Comparison of ENCODE assay signal across 10 cellular contexts in the genomic region with DNA sequence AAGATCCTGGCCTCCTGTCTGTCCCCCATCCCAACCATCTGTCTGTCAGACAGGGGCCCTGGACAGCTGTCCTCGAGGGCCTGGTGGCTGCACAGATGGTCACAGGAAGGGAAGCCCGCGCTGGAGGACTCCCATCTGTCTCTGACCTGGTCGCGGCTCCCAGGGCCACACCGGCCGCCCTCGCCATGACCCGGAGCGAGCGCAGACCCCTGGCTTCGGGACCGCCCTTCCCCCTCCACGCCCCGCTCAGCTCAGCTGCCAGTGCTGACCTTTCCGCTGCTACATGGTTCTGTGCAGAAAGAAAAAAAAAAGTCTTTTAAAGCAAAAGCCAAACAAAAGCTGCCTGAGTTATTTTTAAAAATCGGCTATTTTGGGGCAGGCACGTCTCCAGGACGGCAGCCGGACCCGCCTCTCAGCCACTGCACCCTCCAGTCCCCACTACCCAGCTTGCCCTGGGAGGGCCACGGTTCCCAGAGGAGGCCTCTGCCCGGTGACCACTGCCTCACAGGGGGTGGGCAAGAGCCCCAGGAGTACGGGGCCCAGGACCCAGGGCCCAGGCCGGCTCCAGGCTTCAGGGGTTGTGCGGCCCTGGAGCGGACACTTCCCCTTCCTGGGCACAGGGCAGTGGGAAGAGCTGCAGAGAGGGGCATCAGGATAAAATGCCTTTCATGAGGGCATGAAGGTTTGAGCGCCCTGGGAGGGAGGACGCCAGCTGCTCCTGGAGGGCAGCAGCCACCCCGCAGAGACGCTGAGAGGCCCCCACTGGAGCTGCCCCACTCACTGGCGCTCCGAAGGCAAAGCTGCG. TPM values are rescaled to one million over a fixed set of nuclear protein-coding genes. Genes with fewer than 3 reads are reported as not detected.
A peak's percentile ranks its signal among the peaks of the same experiment; 100 is the strongest.
DNase-seq lines count a peak whose midpoint lies in the region; ATAC-seq, FAIRE-seq and TF ChIP-seq lines count a peak whose summit lies in the region.
"Had no signal": no experiment of that assay in that cellular context is flagged by ENCODE, and none has a peak within 500 bp of the region (broad histone marks: within the 10 kb centered on the region; RNA-seq: fewer than 3 reads in every experiment).

No MANE protein-coding gene starts in this region.

- no peak overlapping the region for H3K4me3 ChIP-seq in cardiac fibroblast (replicated peaks in 1 of 2; ENCODE audit: low read depth in 2 of 2, low read length in 2 of 2)
- H3K4me3 ChIP-seq in right lobe of liver = no peak overlapping the region
- H3K4me3 ChIP-seq in Karpas-422 (ENCODE audit: low read length) = no peak overlapping the region

- intact Hi-C loops in right lobe of liver (cut with DNase I) = loop anchor here in 1 of 2 donors (10.0 kb wide), 1 partner anchor 52 kb away; the partner anchor contains the start of gene ADRM1
- intact Hi-C loops in activated CD4-positive, alpha-beta T cell treated with anti-CD3 and anti-CD28 coated beads, Interleukin-2, amount 10 ng/mL, durations not matched to agents 24 days and 14 days (cut with micrococcal nuclease) = no loop called here

- no peak overlapping the region for H3K4me2 ChIP-seq in Karpas-422 (ENCODE audit: low read depth, low read length, poor library complexity, severe bottlenecking)

- H3K27me3 Mint-ChIP-seq in stimulated activated memory B cell treated with anti-CD40 and anti-IgM and Interleukin-4, amounts not matched to agents 10 μg/mL and 1 μg/mL and 100 μg/mL, for 72 hours = no peaks in the 10 kb centered on the region
- H3K27me3 Mint-ChIP-seq in activated CD4-positive, alpha-beta T cell treated with anti-CD3 and anti-CD28 coated beads, Interleukin-2, amount 10 ng/mL, durations not matched to agents 24 days and 14 days = no peaks in the 10 kb centered on the region

- CTCF ChIA-PET in GM10248 (lab: Yijun Ruan, JAX) = interaction anchor here (2.1 kb wide), 1 partner anchor 26 kb away, joined by 8 read pairs; no protein-coding TSS in a partner anchor

- no peaks in the 10 kb centered on the region for H3K27me3 ChIP-seq in right lobe of liver
- no peaks in the 10 kb centered on the region for H3K27me3 ChIP-seq in Karpas-422 (ENCODE audit: low read length)

- H3K4me3 Mint-ChIP-seq in stimulated activated memory B cell treated with anti-CD40 and anti-IgM and Interleukin-4, amounts not matched to agents 10 μg/mL and 1 μg/mL and 100 μg/mL, for 72 hours = no peak overlapping the region
- H3K4me3 Mint-ChIP-seq in activated CD4-positive, alpha-beta T cell treated with anti-CD3 and anti-CD28 coated beads, Interleukin-2, amount 10 ng/mL, durations not matched to agents 24 days and 14 days = no peak overlapping the region

- no peak overlapping the region for H3K9ac ChIP-seq in Karpas-422 (ENCODE audit: low read length)

- DNase-seq in HTR-8/SVneo (ENCODE audit: insufficient read length, low spot score) (no peak), cardiac fibroblast (ENCODE audit: low read depth in 2 of 2) (peak; percentile 33 to 41), right lobe of liver (peak in 1 of 3 donors; percentile 34), GM10248 (ENCODE audit: extremely low spot score) (no peak), Karpas-422 (no peak)
- DNase-seq in activated CD4-positive, alpha-beta T cell treated with anti-CD3 and anti-CD28 coated beads, Interleukin-2, amount 10 ng/mL, durations not matched to agents 24 days and 14 days = no peak
- DNase-seq: MM.1S, SIG-M5 had no signal

- peaks cover 0 to 5% (median 0%) of the 10 kb centered on the region in 4 donors for H3K36me3 ChIP-seq in right lobe of liver
- H3K36me3 ChIP-seq in Karpas-422 (ENCODE audit: insufficient read depth, low read length) = no peaks in the 10 kb centered on the region

- no peaks in the 10 kb centered on the region for H3K36me3 Mint-ChIP-seq in stimulated activated memory B cell treated with anti-CD40 and anti-IgM and Interleukin-4, amounts not matched to agents 10 μg/mL and 1 μg/mL and 100 μg/mL, for 72 hours
- H3K36me3 Mint-ChIP-seq in activated CD4-positive, alpha-beta T cell treated with anti-CD3 and anti-CD28 coated beads, Interleukin-2, amount 10 ng/mL, durations not matched to agents 24 days and 14 days (ENCODE audit: low read depth) = no peaks in the 10 kb centered on the region

- no peak overlapping the region for H2AFZ ChIP-seq in Karpas-422 (ENCODE audit: low read length)

- TF ChIP-seq POLR2A in right lobe of liver (IDR thresholded peaks at IDR 0.05) = no peak

- peaks cover 6% of the 10 kb centered on the region for H3K4me1 Mint-ChIP-seq in stimulated activated memory B cell treated with anti-CD40 and anti-IgM and Interleukin-4, amounts not matched to agents 10 μg/mL and 1 μg/mL and 100 μg/mL, for 72 hours
- no peaks in the 10 kb centered on the region for H3K4me1 Mint-ChIP-seq in activated CD4-positive, alpha-beta T cell treated with anti-CD3 and anti-CD28 coated beads, Interleukin-2, amount 10 ng/mL, durations not matched to agents 24 days and 14 days

- FAIRE-seq in HTR-8/SVneo (lab: Jason Lieb, UNC) = peak; percentile 62

- H3K27ac ChIP-seq in right lobe of liver (peak overlapping the region; percentile 62 to 66 (median 63)), Karpas-422 (ENCODE audit: low read length) (no peak overlapping the region)

- H3K79me2 ChIP-seq in Karpas-422 (ENCODE audit: low read length) = no peaks in the 10 kb centered on the region

- H4K20me1 ChIP-seq in Karpas-422 (ENCODE audit: insufficient read depth, low read depth, low read length) = peaks cover 22% of the 10 kb centered on the region; the same call in 1 of the 2 replicates

- no peak for ATAC-seq in right lobe of liver
- ATAC-seq in stimulated activated memory B cell treated with anti-CD40 and anti-IgM and Interleukin-4, amounts not matched to agents 10 μg/mL and 1 μg/mL and 100 μg/mL, for 72 hours = no peak
- no peak for ATAC-seq in HG03565 (IDR thresholded peaks at IDR 0.05; ENCODE audit: unreplicated experiment)

- peak overlapping the region; percentile 12 for H3K27ac Mint-ChIP-seq in stimulated activated memory B cell treated with anti-CD40 and anti-IgM and Interleukin-4, amounts not matched to agents 10 μg/mL and 1 μg/mL and 100 μg/mL, for 72 hours
- no peak overlapping the region for H3K27ac Mint-ChIP-seq in activated CD4-positive, alpha-beta T cell treated with anti-CD3 and anti-CD28 coated beads, Interleukin-2, amount 10 ng/mL, durations not matched to agents 24 days and 14 days

- no peak for TF ChIP-seq CTCF in cardiac fibroblast (IDR thresholded peaks at IDR 0.05; ENCODE audit: low read depth, low read length)
- no peak for TF ChIP-seq CTCF in right lobe of liver (IDR thresholded peaks at IDR 0.05)
- TF ChIP-seq CTCF in GM10248 (IDR thresholded peaks at IDR 0.05; ENCODE audit: control extremely low read depth, extremely low read depth, low read depth, missing control alignments) = no peak

- POLR2A ChIA-PET in GM10248 (lab: Yijun Ruan, JAX) = no interaction called here

- H3K9me3 ChIP-seq in right lobe of liver (no peaks in the 10 kb centered on the region), Karpas-422 (ENCODE audit: low read length) (no peaks in the 10 kb centered on the region)

- H3K9me3 Mint-ChIP-seq in stimulated activated memory B cell treated with anti-CD40 and anti-IgM and Interleukin-4, amounts not matched to agents 10 μg/mL and 1 μg/mL and 100 μg/mL, for 72 hours = no peaks in the 10 kb centered on the region
- H3K9me3 Mint-ChIP-seq in activated CD4-positive, alpha-beta T cell treated with anti-CD3 and anti-CD28 coated beads, Interleukin-2, amount 10 ng/mL, durations not matched to agents 24 days and 14 days = no peaks in the 10 kb centered on the region

- 21% methylated on average over 11 of the region's 34 CpGs for WGBS in right lobe of liver (ENCODE audit: insufficient coverage, low coverage, low lambda C conversion rate, missing lambda C conversion rate)

- no peaks in the 10 kb centered on the region for H3K9me2 ChIP-seq in Karpas-422 (replicated peaks; ENCODE audit: insufficient read depth, low read length)

- H3K4me1 ChIP-seq in right lobe of liver (peaks cover 0 to 63% (median 32%) of the 10 kb centered on the region in 4 donors), Karpas-422 (ENCODE audit: low read length) (peaks cover 2% of the 10 kb centered on the region)

RNA-seq across cellular contexts. Expression of gene LAMA5, which starts 10.8 kb away (rescaled TPM):
- 10 to 100 TPM; 30.3 to 80.8 (median 47.1) TPM for total RNA-seq in right lobe of liver
- 2.0 and 2.1 TPM in 2 replicates for total RNA-seq in activated CD4-positive, alpha-beta T cell treated with anti-CD3 and anti-CD28 coated beads, Interleukin-2, amount 10 ng/mL, durations not matched to agents 24 days and 14 days
- 3.2 and 17.5 TPM in 2 replicates for total RNA-seq in Karpas-422 (2014; rRNA removed; shearing (Covaris generic); ENCODE audit: low replicate concordance)

RNA-seq across cellular contexts. Expression of gene RPS21, which starts 30.6 kb away (rescaled TPM):
- total RNA-seq in right lobe of liver = 100 to 1,000 TPM; 339 to 696 (median 413) TPM
- 2,091 and 2,109 TPM in 2 replicates for total RNA-seq in activated CD4-positive, alpha-beta T cell treated with anti-CD3 and anti-CD28 coated beads, Interleukin-2, amount 10 ng/mL, durations not matched to agents 24 days and 14 days
- 1,523 and 2,619 TPM in 2 replicates for total RNA-seq in Karpas-422 (2014; rRNA removed; shearing (Covaris generic); ENCODE audit: low replicate concordance)

RNA-seq across cellular contexts. Expression of gene CABLES2, which starts 50.7 kb away (rescaled TPM):
- 1 to 10 TPM; 1.4 to 2.9 (median 2.5) TPM for total RNA-seq in right lobe of liver
- total RNA-seq in activated CD4-positive, alpha-beta T cell treated with anti-CD3 and anti-CD28 coated beads, Interleukin-2, amount 10 ng/mL, durations not matched to agents 24 days and 14 days = 13.1 and 13.5 TPM in 2 replicates
- 7.2 and 7.6 TPM in 2 replicates for total RNA-seq in Karpas-422 (2014; rRNA removed; shearing (Covaris generic); ENCODE audit: low replicate concordance)

RNA-seq across cellular contexts. Expression of gene ADRM1, which starts 53.5 kb away (rescaled TPM):
- 100 to 1,000 TPM in 2 of 6 experiments, 10 to 100 TPM in 4; 49.5 to 139 (median 55.7) TPM for total RNA-seq in right lobe of liver
- total RNA-seq in activated CD4-positive, alpha-beta T cell treated with anti-CD3 and anti-CD28 coated beads, Interleukin-2, amount 10 ng/mL, durations not matched to agents 24 days and 14 days = 179 and 183 TPM in 2 replicates
- 53.5 and 109 TPM in 2 replicates for total RNA-seq in Karpas-422 (2014; rRNA removed; shearing (Covaris generic); ENCODE audit: low replicate concordance)

Comparison
In these comparisons a context has a peak if more than half of its experiments do, and no peak if none do; other contexts are left out.
1. DNase-seq: peak in cardiac fibroblast (2 of 2); none in HTR-8/SVneo (single experiment), activated CD4-positive, alpha-beta T cell treated with anti-CD3 and anti-CD28 coated beads, Interleukin-2, amount 10 ng/mL, durations not matched to agents 24 days and 14 days (single experiment), GM10248 (single experiment) and Karpas-422 (single experiment).